In the genomic region with DNA sequence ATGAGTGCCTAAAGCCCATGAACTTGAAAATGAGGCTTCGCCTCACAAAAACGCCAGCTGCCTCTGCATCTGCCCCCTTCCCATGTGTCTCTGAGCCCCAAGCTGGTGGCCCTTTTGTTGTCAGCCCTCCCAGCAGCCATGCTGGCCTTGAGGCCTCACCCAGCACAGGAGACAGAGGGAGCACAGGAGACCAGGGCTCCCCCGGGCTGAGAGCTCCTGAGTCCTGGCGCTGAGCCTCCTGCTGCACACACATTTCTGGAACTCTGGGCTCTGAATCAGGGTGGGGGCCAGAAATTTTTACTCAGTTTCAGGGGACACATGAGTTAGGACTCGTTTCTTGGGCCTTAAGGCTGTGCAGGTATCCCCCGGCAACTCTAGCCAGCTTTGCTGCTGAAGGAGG, we compare ENCODE assay signal across 19 cellular contexts. TPM values are rescaled to one million over a fixed set of nuclear protein-coding genes. Genes with fewer than 3 reads are reported as not detected.
DNase-seq lines count a peak whose midpoint lies in the region; ATAC-seq and TF ChIP-seq lines count a peak whose summit lies in the region.
"Had no signal": no experiment of that assay in that cellular context is flagged by ENCODE, and none has a peak within 500 bp of the region (broad histone marks: within the 10 kb centered on the region; RNA-seq: fewer than 3 reads in every experiment).

No MANE protein-coding gene starts in this region.

- peak; percentile 11; the same call in 1 of the 3 replicates for ATAC-seq in SK-N-SH treated with all-trans-retinoic acid at 6 μM for 48 hours
- no peak for ATAC-seq in HG02870 (IDR thresholded peaks at IDR 0.05; ENCODE audit: unreplicated experiment)
- no peak for ATAC-seq in HG02885 (IDR thresholded peaks at IDR 0.05; ENCODE audit: poor library complexity, unreplicated experiment)

- no peak for TF ChIP-seq EP300 in SK-N-SH (IDR thresholded peaks at IDR 0.05; ENCODE audit: borderline replicate concordance in 1 of 2, low read depth in 1 of 2, low read length in 1 of 2)

- TF ChIP-seq CTCF in SK-N-SH (IDR thresholded peaks at IDR 0.05) (no peak), endodermal cell (conservative IDR thresholded peaks at IDR 0.05) (no peak)

- H3K9me3 ChIP-seq in SK-N-SH (no peaks in the 10 kb centered on the region), endodermal cell (ENCODE audit: control insufficient read depth, low read length) (no peaks in the 10 kb centered on the region)
- H3K9me3 ChIP-seq: SJCRH30 had no signal

- DNase-seq in SK-N-SH (no peak), endodermal cell (no peak), retina (peak; percentile 4), HCEC 1CT (no peak)
- DNase-seq: DMS79, MV-4-11, NCI-H1105 treated with DMSO at 0.1 percent for 48 hours, NCI-H2029 treated with DMSO at 0.1 percent for 48 hours, NCI-H2171, NCI-H345, NCI-H524, NCI-H774, SJCRH30 had no signal

- no peak overlapping the region for H2AFZ ChIP-seq in SK-N-SH (ENCODE audit: low read depth)

- H3K27ac Mint-ChIP-seq in endodermal cell = peak overlapping the region; percentile 29

- H3K4me2 ChIP-seq in SK-N-SH = no peak overlapping the region
- H3K4me2 ChIP-seq: KMS-11 had no signal

- no peak overlapping the region for H3K27ac ChIP-seq in SK-N-SH (ENCODE audit: low read depth in 2 of 2, low read length in 1 of 2)
- H3K27ac ChIP-seq in endodermal cell (ENCODE audit: low read depth, low read length) = no peak overlapping the region
- H3K27ac ChIP-seq: C4-2B, KMS-11, SJCRH30 had no signal

- H3K4me3 ChIP-seq in SK-N-SH (ENCODE audit: low read depth in 2 of 2, low read length in 1 of 2) = no peak overlapping the region
- H3K4me3 ChIP-seq in endodermal cell (ENCODE audit: low read length) = no peak overlapping the region
- H3K4me3 ChIP-seq: SJCRH30 had no signal

- H3F3A ChIP-seq in SK-N-SH (replicated peaks; ENCODE audit: insufficient read depth) = peaks cover 7% of the 10 kb centered on the region

- H3K36me3 ChIP-seq in SK-N-SH (replicated peaks in 1 of 2; ENCODE audit: control insufficient read depth in 1 of 2, insufficient read depth in 2 of 2, low read length in 1 of 2) = peaks cover 15% of the 10 kb centered on the region in 2 experiments
- peaks cover 32% of the 10 kb centered on the region for H3K36me3 ChIP-seq in endodermal cell (ENCODE audit: control insufficient read depth, insufficient read depth, low read length)

- H3K27me3 ChIP-seq in SK-N-SH (ENCODE audit: insufficient read depth) = no peaks in the 10 kb centered on the region
- H3K27me3 ChIP-seq in endodermal cell (ENCODE audit: control insufficient read depth, insufficient read depth, low read length, poor library complexity, severe bottlenecking) = no peaks in the 10 kb centered on the region
- H3K27me3 ChIP-seq: SJCRH30 had no signal

- H3K4me3 Mint-ChIP-seq in endodermal cell = no peak overlapping the region

- no peaks in the 10 kb centered on the region for H3K4me1 ChIP-seq in SK-N-SH (ENCODE audit: control insufficient read depth in 1 of 2, insufficient read depth in 2 of 2, low read depth in 1 of 2, low read length in 1 of 2)
- H3K4me1 ChIP-seq in endodermal cell (ENCODE audit: control insufficient read depth, insufficient read depth, low read length) = no peaks in the 10 kb centered on the region
- H3K4me1 ChIP-seq: SJCRH30 had no signal

- CTCF ChIA-PET in SK-N-SH (lab: Yijun Ruan, JAX) = interaction anchor here (1.1 to 2.1 kb wide), 2 partner anchors 28 to 142 kb away, joined by 4 to 8 read pairs; no protein-coding TSS in a partner anchor

- H3K36me3 Mint-ChIP-seq in endodermal cell (ENCODE audit: low read depth) = peaks cover 31% of the 10 kb centered on the region

- H3K9me3 Mint-ChIP-seq in endodermal cell = no peaks in the 10 kb centered on the region

- TF ChIP-seq RAD21 in SK-N-SH (IDR thresholded peaks at IDR 0.05; ENCODE audit: low read length) = no peak

- H3K79me2 ChIP-seq in SK-N-SH (ENCODE audit: insufficient read depth) = no peaks in the 10 kb centered on the region

- no peaks in the 10 kb centered on the region for H3K27me3 Mint-ChIP-seq in endodermal cell (ENCODE audit: insufficient read depth)

- POLR2A ChIA-PET in SK-N-SH (lab: Yijun Ruan, JAX) = no interaction called here

- peak; percentile 9 for TF ChIP-seq POLR2A in GM19193 (IDR thresholded peaks at IDR 0.05; ENCODE audit: extremely low read depth, insufficient read depth, insufficient read length)

- H3K9ac ChIP-seq in SK-N-SH (no peak overlapping the region), endodermal cell (ENCODE audit: extremely low read depth, low read length, poor library complexity, severe bottlenecking) (no peak overlapping the region)
- H3K9ac ChIP-seq: KMS-11 had no signal

- 97% methylated on average over 2 of the region's 6 CpGs for whole genome bisulfite sequencing in SK-N-SH (ENCODE audit: low lambda C conversion rate)
- WGBS in endodermal cell (ENCODE audit: insufficient coverage in 1 of 2, insufficient read length in 1 of 2), 2 experiments = 93 to 94% methylated on average over 5 to 6 of the region's 6 CpGs

- H3K4me1 Mint-ChIP-seq in endodermal cell = peaks cover 3% of the 10 kb centered on the region

- H3K9me2 ChIP-seq in SK-N-SH = no peaks in the 10 kb centered on the region

- no peaks in the 10 kb centered on the region for H4K20me1 ChIP-seq in SK-N-SH (ENCODE audit: insufficient read depth)

TF ChIP-seq in SK-N-SH treated with all-trans-retinoic acid at 6 μM for 48 hours, 23 proteins besides CTCF, POLR2A, EP300 and RAD21:
- TF ChIP-seq, protein P1, sequence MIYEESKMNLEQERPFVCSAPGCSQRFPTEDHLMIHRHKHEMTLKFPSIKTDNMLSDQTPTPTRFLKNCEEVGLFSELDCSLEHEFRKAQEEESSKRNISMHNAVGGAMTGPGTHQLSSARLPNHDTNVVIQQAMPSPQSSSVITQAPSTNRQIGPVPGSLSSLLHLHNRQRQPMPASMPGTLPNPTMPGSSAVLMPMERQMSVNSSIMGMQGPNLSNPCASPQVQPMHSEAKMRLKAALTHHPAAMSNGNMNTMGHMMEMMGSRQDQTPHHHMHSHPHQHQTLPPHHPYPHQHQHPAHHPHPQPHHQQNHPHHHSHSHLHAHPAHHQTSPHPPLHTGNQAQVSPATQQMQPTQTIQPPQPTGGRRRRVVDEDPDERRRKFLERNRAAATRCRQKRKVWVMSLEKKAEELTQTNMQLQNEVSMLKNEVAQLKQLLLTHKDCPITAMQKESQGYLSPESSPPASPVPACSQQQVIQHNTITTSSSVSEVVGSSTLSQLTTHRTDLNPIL (CRISPR knock-in tag; IDR thresholded peaks at IDR 0.05; ENCODE audit: low read depth) = no peak
- TF ChIP-seq ZNF565 (CRISPR knock-in tag; conservative IDR thresholded peaks at IDR 0.05; ENCODE audit: low read depth) = no peak

TF ChIP-seq in SK-N-SH, 30 proteins besides CTCF, POLR2A, EP300 and RAD21 (continues in another document):
- TF ChIP-seq IRF3 (IDR thresholded peaks at IDR 0.05; ENCODE audit: low read depth, low read length) (no peak), POLR2AphosphoS5 (IDR thresholded peaks at IDR 0.05; ENCODE audit: low read depth, low read length) (no peak), USF1 (IDR thresholded peaks at IDR 0.05; ENCODE audit: borderline replicate concordance, low read depth) (no peak), PBX3 (IDR thresholded peaks at IDR 0.05) (no peak), EZH2phosphoT487 (IDR thresholded peaks at IDR 0.05; ENCODE audit: borderline replicate concordance, low read depth) (no peak)
- TF ChIP-seq, protein P2, sequence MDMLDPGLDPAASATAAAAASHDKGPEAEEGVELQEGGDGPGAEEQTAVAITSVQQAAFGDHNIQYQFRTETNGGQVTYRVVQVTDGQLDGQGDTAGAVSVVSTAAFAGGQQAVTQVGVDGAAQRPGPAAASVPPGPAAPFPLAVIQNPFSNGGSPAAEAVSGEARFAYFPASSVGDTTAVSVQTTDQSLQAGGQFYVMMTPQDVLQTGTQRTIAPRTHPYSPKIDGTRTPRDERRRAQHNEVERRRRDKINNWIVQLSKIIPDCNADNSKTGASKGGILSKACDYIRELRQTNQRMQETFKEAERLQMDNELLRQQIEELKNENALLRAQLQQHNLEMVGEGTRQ (IDR thresholded peaks at IDR 0.05; ENCODE audit: borderline replicate concordance, low read depth, low read length) = no peak

RNA-seq across cellular contexts. Expression of gene ACAD9, which starts 56.4 kb away (rescaled TPM):
- 38.2 and 41.9 TPM in 2 replicates for polyA plus RNA-seq in SK-N-SH (2012; rRNA removed)
- 21.3 and 28.1 TPM in 2 replicates for polyA plus RNA-seq in SK-N-SH (2012; cell fraction: cytosol; rRNA removed)
- 95.1 and 120 TPM in 2 replicates for polyA plus RNA-seq in SK-N-SH (2012; cell fraction: nucleus; rRNA removed)
- 10 to 100 TPM; 48.0 to 52.1 TPM for total RNA-seq in endodermal cell
- polyA plus RNA-seq in endodermal cell (2013, experiment 1 of 2) = 32.3 TPM
- polyA plus RNA-seq in endodermal cell (2013, experiment 2 of 2) = 30.3 TPM
